In the genomic region with DNA sequence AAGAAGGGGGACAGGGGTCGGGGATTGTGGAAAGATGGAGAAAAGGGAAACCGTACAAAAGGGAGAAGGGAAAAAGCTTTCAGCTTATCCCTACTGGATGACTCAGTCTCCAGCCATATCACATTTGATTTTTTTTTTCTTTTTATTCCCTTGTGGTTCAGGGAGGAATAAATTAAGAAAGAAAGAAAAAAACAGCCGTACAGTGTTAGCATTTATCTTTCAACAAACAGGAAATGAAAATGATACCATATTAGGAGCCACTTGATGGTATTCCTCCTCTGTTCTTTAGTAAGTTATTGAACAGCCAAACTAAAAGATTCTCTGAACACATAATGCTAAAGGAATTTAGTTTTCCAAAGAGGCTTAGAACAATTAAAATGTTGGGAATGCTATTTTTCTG, we compare ENCODE assay signal across 13 cellular contexts.
DNase-seq lines count a peak whose midpoint lies in the region; ATAC-seq and TF ChIP-seq lines count a peak whose summit lies in the region.
"Had no signal": no experiment of that assay in that cellular context is flagged by ENCODE, and none has a peak within 500 bp of the region (broad histone marks: within the 10 kb centered on the region; RNA-seq: fewer than 3 reads in every experiment).

No MANE protein-coding gene starts in this region.

- H3K9me3 ChIP-seq in IMR-90 (ENCODE audit: control insufficient read depth, insufficient read depth, low read length): no peaks in the 10 kb centered on the region
- no peaks in the 10 kb centered on the region for H3K9me3 ChIP-seq in esophagus squamous epithelium
- no peaks in the 10 kb centered on the region for H3K9me3 ChIP-seq in testis

- intact Hi-C loops in IMR-90 (cut with micrococcal nuclease): loop anchor here (5.0 to 10.0 kb wide), 3 partner anchors 116 to 466 kb away; no protein-coding TSS in a partner anchor
- intact Hi-C loops in esophagus squamous epithelium (cut with DNase I): no loop called here
- intact Hi-C loops in testis (cut with DNase I; ENCODE audit: low total_unique reads): no loop called here

- H3K4ac ChIP-seq in IMR-90 (ENCODE audit: low read depth, low read length): peak overlapping the region; percentile 52; the same call in 1 of the 2 replicates

- peak overlapping the region; percentile 80 for H3K18ac ChIP-seq in IMR-90 (ENCODE audit: low read depth, low read length)

- no peaks in the 10 kb centered on the region for H4K20me1 ChIP-seq in IMR-90 (ENCODE audit: insufficient read depth, low read length)

- dilution Hi-C loops in IMR-90 (cut with HindIII; ENCODE audit: low sequenced_read_pairs, unreplicated experiment): no loop called here

- TF ChIP-seq POLR2A in IMR-90 (IDR thresholded peaks at IDR 0.05; ENCODE audit: low read depth, low read length) (no peak), esophagus squamous epithelium (IDR thresholded peaks at IDR 0.05) (no peak), testis (IDR thresholded peaks at IDR 0.05) (no peak)

- POLR2A ChIA-PET in IMR-90 (lab: Charles Lee; ENCODE audit: unreplicated experiment): interaction anchor here (1.2 kb wide), 1 partner anchor 692 kb away, joined by 4 read pairs; no protein-coding TSS in a partner anchor

- H3K9me1 ChIP-seq in IMR-90 (ENCODE audit: insufficient read depth, low read length): peaks cover 18% of the 10 kb centered on the region

- H4K8ac ChIP-seq in IMR-90 (ENCODE audit: low read depth in 2 of 2, low read length in 2 of 2): peak overlapping the region; percentile 20 to 75; a peak in 2 of 4 replicates

- H2BK20ac ChIP-seq in IMR-90 (ENCODE audit: low read depth, low read length): no peak overlapping the region

- no peak overlapping the region for H3K23ac ChIP-seq in IMR-90 (ENCODE audit: low read depth, low read length)

- no peak overlapping the region for H3K56ac ChIP-seq in IMR-90 (ENCODE audit: extremely low read depth, insufficient read depth, low read length)

- in situ Hi-C loops in ACHN (cut with HindIII; ENCODE audit: low pct_ligation_motif_present, low pct_unique_long_range_greater_than_20kb, low sequenced_read_pairs) (no loop called here), IMR-90 (cut with MboI; ENCODE audit: low sequenced_read_pairs) (no loop called here)

- TF ChIP-seq CTCF in IMR-90 (conservative IDR thresholded peaks at IDR 0.05; ENCODE audit: low read depth, low read length): no peak
- peak in 1 of 6 experiments; percentile 17 for TF ChIP-seq CTCF in esophagus squamous epithelium (IDR thresholded peaks at IDR 0.05)
- TF ChIP-seq CTCF in omental fat pad (IDR thresholded peaks at IDR 0.05): no peak
- TF ChIP-seq CTCF in testis (IDR thresholded peaks at IDR 0.05): no peak

- H2BK15ac ChIP-seq in IMR-90 (ENCODE audit: low read depth, low read length): no peak overlapping the region; the same call in 2 of the 3 replicates

- ATAC-seq in IMR-90 (ENCODE audit: low read depth): peak; percentile 66
- ATAC-seq in omental fat pad (ENCODE audit: low FRiP score): peak; percentile 60
- no peak for ATAC-seq in HG03139 (IDR thresholded peaks at IDR 0.05; ENCODE audit: unreplicated experiment)

- H4K91ac ChIP-seq in IMR-90 (ENCODE audit: insufficient read depth, low read depth, low read length): peak overlapping the region; percentile 48; the same call in 1 of the 2 replicates

- CTCF ChIA-PET in IMR-90 (lab: Yijun Ruan, JAX): interaction anchor here (0.6 kb wide), 3 partner anchors 35 to 695 kb away, joined by 3 to 11 read pairs (median 6); no protein-coding TSS in a partner anchor

- peak overlapping the region; percentile 56; the same call in 1 of the 2 replicates for H3K9ac ChIP-seq in IMR-90 (ENCODE audit: low read depth, low read length)

- WGBS in IMR-90 (ENCODE audit: extremely low coverage in 2 of 2, insufficient read length in 1 of 2), 2 experiments: no CpG with 5 or more reads among the region's 3 CpGs
- 40 to 53% methylated on average over 3 of the region's 3 CpGs for WGBS in esophagus squamous epithelium, 2 donors
- 59% methylated on average over 3 of the region's 3 CpGs for WGBS in testis, 2 donors

- H2BK120ac ChIP-seq in IMR-90 (ENCODE audit: low read depth, low read length): peak overlapping the region; percentile 30; the same call in 1 of the 2 replicates

- BruUV-seq in IMR-90 (replicated peaks; lab: Mats Ljungman, UMichigan): no TSS peak

- H3K79me1 ChIP-seq in IMR-90 (ENCODE audit: low read depth in 1 of 2, low read length in 2 of 2): peaks cover 51 to 82% of the 10 kb centered on the region in 2 experiments

- no peak overlapping the region for H2AK5ac ChIP-seq in IMR-90 (ENCODE audit: low read depth, low read length)

- DNase-seq in ACHN (peak; percentile 78), IMR-90 (peak; percentile 75), esophagus squamous epithelium (lab: John Stamatoyannopoulos, UW) (no peak), omental fat pad (ENCODE audit: low spot score) (no peak), NCI-H1694 treated with DMSO at 0.1 percent for 48 hours (lab: John Stamatoyannopoulos, UW) (no peak), testis (no peak)
- DNase-seq in activated T-cell treated with anti-CD3 and anti-CD28 coated beads, Interleukin-2, amount 50 U/mL, for 48 hours: no peak
- DNase-seq: H7; NCI-H2029; SHP77; small intestine; stimulated activated naive CD4-positive, alpha-beta T cell had no signal

- no peaks in the 10 kb centered on the region for H3K27me3 ChIP-seq in IMR-90 (ENCODE audit: control insufficient read depth, insufficient read depth, low read length)
- no peaks in the 10 kb centered on the region for H3K27me3 ChIP-seq in esophagus squamous epithelium
- no peaks in the 10 kb centered on the region for H3K27me3 ChIP-seq in testis

- peak overlapping the region; percentile 51; the same call in 1 of the 2 replicates for H3K27ac ChIP-seq in IMR-90 (ENCODE audit: insufficient read depth, low read length)
- peak overlapping the region; percentile 20 to 94 (median 78) for H3K27ac ChIP-seq in esophagus squamous epithelium
- H3K27ac ChIP-seq in testis: peak overlapping the region in 1 of 2 donors; percentile 26

- no peak for TF ChIP-seq RAD21 in IMR-90 (IDR thresholded peaks at IDR 0.05; ENCODE audit: low read length)

- no peak overlapping the region; the same call in 1 of the 2 replicates for H3K14ac ChIP-seq in IMR-90 (replicated peaks; ENCODE audit: low read depth, low read length)

- H3K4me2 ChIP-seq in IMR-90 (ENCODE audit: low read depth, low read length): peak overlapping the region; percentile 38; the same call in 1 of the 2 replicates

- no peak overlapping the region for H2AK9ac ChIP-seq in IMR-90 (replicated peaks; ENCODE audit: low read depth, low read length, poor library complexity)

- H3K36me3 ChIP-seq in IMR-90 (ENCODE audit: control insufficient read depth, insufficient read depth, low read length) (peaks cover 37% of the 10 kb centered on the region), esophagus squamous epithelium (peaks cover 0 to 64% (median 0%) of the 10 kb centered on the region in 3 donors), testis (ENCODE audit: low read depth, missing control alignments) (no peaks in the 10 kb centered on the region)

- H4K5ac ChIP-seq in IMR-90 (ENCODE audit: low read depth, low read length): no peak overlapping the region

- H3K4me3 ChIP-seq in IMR-90 (ENCODE audit: insufficient read depth, low read depth, low read length): no peak overlapping the region
- no peak overlapping the region for H3K4me3 ChIP-seq in esophagus squamous epithelium
- H3K4me3 ChIP-seq in testis: no peak overlapping the region

- peak overlapping the region; percentile 81 for H2BK5ac ChIP-seq in IMR-90 (ENCODE audit: low read depth, low read length, poor library complexity, severe bottlenecking)

- no peak overlapping the region for H2AFZ ChIP-seq in IMR-90 (replicated peaks; ENCODE audit: low read length, poor library complexity)

- peaks cover 25% of the 10 kb centered on the region for H3K4me1 ChIP-seq in IMR-90 (ENCODE audit: control insufficient read depth, insufficient read depth, low read length)
- H3K4me1 ChIP-seq in esophagus squamous epithelium: peaks cover 0 to 63% (median 13%) of the 10 kb centered on the region in 3 donors
- H3K4me1 ChIP-seq in testis: no peaks in the 10 kb centered on the region

TF ChIP-seq in IMR-90, 13 proteins besides CTCF, POLR2A, EP300 and RAD21:
- TF ChIP-seq RCOR1 (IDR thresholded peaks at IDR 0.05; ENCODE audit: insufficient replicate concordance, low read length) (no peak), FOS (IDR thresholded peaks at IDR 0.05; ENCODE audit: low read depth, low read length) (no peak), MAFK (IDR thresholded peaks at IDR 0.05; ENCODE audit: low read depth, low read length) (no peak), MAZ (IDR thresholded peaks at IDR 0.05; ENCODE audit: borderline replicate concordance, low read depth, low read length) (no peak), SMC3 (IDR thresholded peaks at IDR 0.05; ENCODE audit: low read depth, low read length) (no peak), BHLHE40 (IDR thresholded peaks at IDR 0.05; ENCODE audit: low read depth, low read length) (no peak), MXI1 (IDR thresholded peaks at IDR 0.05; ENCODE audit: borderline replicate concordance, low read depth, low read length) (no peak), CHD1 (IDR thresholded peaks at IDR 0.05; ENCODE audit: low read depth, low read length) (no peak), NFE2L2 (IDR thresholded peaks at IDR 0.05; ENCODE audit: low read depth, low read length) (no peak), RFX5 (IDR thresholded peaks at IDR 0.05; ENCODE audit: low read depth, low read length) (no peak)
- TF ChIP-seq, protein P1, sequence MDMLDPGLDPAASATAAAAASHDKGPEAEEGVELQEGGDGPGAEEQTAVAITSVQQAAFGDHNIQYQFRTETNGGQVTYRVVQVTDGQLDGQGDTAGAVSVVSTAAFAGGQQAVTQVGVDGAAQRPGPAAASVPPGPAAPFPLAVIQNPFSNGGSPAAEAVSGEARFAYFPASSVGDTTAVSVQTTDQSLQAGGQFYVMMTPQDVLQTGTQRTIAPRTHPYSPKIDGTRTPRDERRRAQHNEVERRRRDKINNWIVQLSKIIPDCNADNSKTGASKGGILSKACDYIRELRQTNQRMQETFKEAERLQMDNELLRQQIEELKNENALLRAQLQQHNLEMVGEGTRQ (IDR thresholded peaks at IDR 0.05; ENCODE audit: low read depth, low read length): no peak
- TF ChIP-seq, protein P2, sequence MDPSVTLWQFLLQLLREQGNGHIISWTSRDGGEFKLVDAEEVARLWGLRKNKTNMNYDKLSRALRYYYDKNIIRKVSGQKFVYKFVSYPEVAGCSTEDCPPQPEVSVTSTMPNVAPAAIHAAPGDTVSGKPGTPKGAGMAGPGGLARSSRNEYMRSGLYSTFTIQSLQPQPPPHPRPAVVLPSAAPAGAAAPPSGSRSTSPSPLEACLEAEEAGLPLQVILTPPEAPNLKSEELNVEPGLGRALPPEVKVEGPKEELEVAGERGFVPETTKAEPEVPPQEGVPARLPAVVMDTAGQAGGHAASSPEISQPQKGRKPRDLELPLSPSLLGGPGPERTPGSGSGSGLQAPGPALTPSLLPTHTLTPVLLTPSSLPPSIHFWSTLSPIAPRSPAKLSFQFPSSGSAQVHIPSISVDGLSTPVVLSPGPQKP (IDR thresholded peaks at IDR 0.05; ENCODE audit: borderline replicate concordance, low read depth, low read length): no peak

Comparison
In these comparisons a context has a peak if more than half of its experiments do, and no peak if none do; other contexts are left out.
1. DNase-seq: peak in ACHN (single experiment) and IMR-90 (single experiment); none in esophagus squamous epithelium (single experiment), omental fat pad (single experiment), NCI-H1694 treated with DMSO at 0.1 percent for 48 hours (single experiment), activated T-cell treated with anti-CD3 and anti-CD28 coated beads, Interleukin-2, amount 50 U/mL, for 48 hours (0 of 2) and testis (single experiment).